Comparison of ENCODE assay signal across 18 cellular contexts in the genomic region with DNA sequence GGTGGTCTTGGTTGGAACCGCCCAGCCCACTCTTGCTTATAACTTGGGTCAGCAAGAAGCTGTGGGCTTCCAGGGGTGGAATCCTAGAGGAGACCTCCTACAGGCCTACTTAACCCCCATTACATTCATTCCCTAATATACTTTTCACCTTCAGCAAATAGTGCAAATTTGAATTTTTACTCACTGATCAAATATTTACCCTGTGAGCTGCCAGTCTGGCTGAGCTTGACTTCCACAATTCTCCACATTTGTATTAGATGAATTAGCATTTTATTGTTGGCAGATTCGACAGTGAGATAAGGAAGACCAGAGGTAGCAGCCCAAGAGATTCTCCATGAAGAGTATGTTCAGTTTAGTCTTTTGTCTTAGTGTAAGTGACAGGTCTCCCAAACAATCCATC.
DNase-seq lines count a peak whose midpoint lies in the region; ATAC-seq, FAIRE-seq and TF ChIP-seq lines count a peak whose summit lies in the region.
"Had no signal": no experiment of that assay in that cellular context is flagged by ENCODE, and none has a peak within 500 bp of the region (broad histone marks: within the 10 kb centered on the region; RNA-seq: fewer than 3 reads in every experiment).

No MANE protein-coding gene starts in this region.

- intact Hi-C loops in esophagus muscularis mucosa (cut with DNase I) (no loop called here), gastrocnemius medialis (cut with DNase I; ENCODE audit: low total_unique reads) (no loop called here)

- TF ChIP-seq EP300 in esophagus muscularis mucosa (IDR thresholded peaks at IDR 0.05): no peak

- H3K36me3 ChIP-seq in bronchial epithelial cell (ENCODE audit: control insufficient read depth, insufficient read depth, low read length) (no peaks in the 10 kb centered on the region), mucosa of stomach (ENCODE audit: control insufficient read depth, insufficient read depth, low read length) (no peaks in the 10 kb centered on the region), esophagus muscularis mucosa (no peaks in the 10 kb centered on the region), gastrocnemius medialis (no peaks in the 10 kb centered on the region)
- H3K36me3 ChIP-seq: brain microvascular endothelial cell had no signal

- H3K9me3 ChIP-seq in mucosa of stomach (ENCODE audit: control insufficient read depth, low read length) (no peaks in the 10 kb centered on the region), esophagus muscularis mucosa (no peaks in the 10 kb centered on the region), gastrocnemius medialis (no peaks in the 10 kb centered on the region)

- peak overlapping the region; percentile 45 for H3K27ac ChIP-seq in C4-2B
- H3K27ac ChIP-seq in esophagus muscularis mucosa (replicated peaks in 1 of 4): no peak overlapping the region
- H3K27ac ChIP-seq in gastrocnemius medialis: no peak overlapping the region
- H3K27ac ChIP-seq: brain microvascular endothelial cell had no signal

- H3K4me1 ChIP-seq in mucosa of stomach (ENCODE audit: control insufficient read depth, insufficient read depth, low read length): peaks cover 44% of the 10 kb centered on the region
- peaks cover 5 to 23% (median 14%) of the 10 kb centered on the region in 4 donors for H3K4me1 ChIP-seq in esophagus muscularis mucosa
- peaks cover 7 to 12% of the 10 kb centered on the region in 2 donors for H3K4me1 ChIP-seq in gastrocnemius medialis

- no peak for TF ChIP-seq POLR2A in esophagus muscularis mucosa (IDR thresholded peaks at IDR 0.05; ENCODE audit: low read depth)
- TF ChIP-seq POLR2A in gastrocnemius medialis (IDR thresholded peaks at IDR 0.05): no peak

- FAIRE-seq in bronchial epithelial cell (lab: Jason Lieb, UNC): no peak

- ATAC-seq in HG02759 (IDR thresholded peaks at IDR 0.05; ENCODE audit: unreplicated experiment) (no peak), gastrocnemius medialis (no peak)
- ATAC-seq: natural killer cell had no signal

- TF ChIP-seq CTCF in C4-2B (conservative IDR thresholded peaks at IDR 0.05) (no peak), bronchial epithelial cell (IDR thresholded peaks at IDR 0.05; ENCODE audit: insufficient read depth, low read length, severe bottlenecking) (no peak), esophagus muscularis mucosa (IDR thresholded peaks at IDR 0.05) (no peak), gastrocnemius medialis (IDR thresholded peaks at IDR 0.05 in 4 of 5, conservative IDR thresholded peaks at IDR 0.05 in 1 of 5) (no peak)

- peak; percentile 87 to 89 for DNase-seq in NCI-H526 (lab: John Stamatoyannopoulos, UW)
- peak; percentile 28 for DNase-seq in bronchial epithelial cell (ENCODE audit: low read depth)
- no peak for DNase-seq in esophagus muscularis mucosa (ENCODE audit: extremely low spot score)
- no peak for DNase-seq in pons (ENCODE audit: low spot score)
- DNase-seq in gastrocnemius medialis: no peak
- DNase-seq: ACHN; activated CD4-positive, alpha-beta memory T cell treated with anti-CD3 and anti-CD28 coated beads for 36 hours; activated T-cell treated with anti-CD3 and anti-CD28 coated beads, Interleukin-2, amount 50 U/mL, for 48 hours; CD4-positive, alpha-beta T cell; dermis blood vessel endothelial cell; natural killer cell; NCI-H1436; stimulated activated CD4-positive, alpha-beta T cell treated with anti-CD3 and anti-CD28 coated beads, Interleukin-12 subunit alpha, Interleukin-12 subunit beta, amount 100 ng/mL, for 4 hours had no signal

- in situ Hi-C loops in gastrocnemius medialis (cut with MboI; ENCODE audit: low sequenced_read_pairs in 4 of 4): no loop called here

- H3K27me3 ChIP-seq in bronchial epithelial cell (ENCODE audit: control insufficient read depth, insufficient read depth, low read length): no peaks in the 10 kb centered on the region
- no peaks in the 10 kb centered on the region for H3K27me3 ChIP-seq in mucosa of stomach (ENCODE audit: control insufficient read depth, insufficient read depth, low read length)
- no peaks in the 10 kb centered on the region for H3K27me3 ChIP-seq in esophagus muscularis mucosa
- no peaks in the 10 kb centered on the region for H3K27me3 ChIP-seq in gastrocnemius medialis
- H3K27me3 ChIP-seq: brain microvascular endothelial cell had no signal

- H3K4me3 ChIP-seq in bronchial epithelial cell (ENCODE audit: low read depth, low read length): no peak overlapping the region
- H3K4me3 ChIP-seq in mucosa of stomach (ENCODE audit: low read length): no peak overlapping the region
- no peak overlapping the region for H3K4me3 ChIP-seq in esophagus muscularis mucosa
- H3K4me3 ChIP-seq in gastrocnemius medialis: no peak overlapping the region
- H3K4me3 ChIP-seq: lung had no signal

- peak overlapping the region; percentile 28 for H3K9ac ChIP-seq in mucosa of stomach (ENCODE audit: low read length)

- WGBS in esophagus muscularis mucosa: 86% methylated on average over 2 of the region's 2 CpGs

Comparison
In these comparisons a context has a peak if more than half of its experiments do, and no peak if none do; other contexts are left out.
1. DNase-seq: peak in NCI-H526 (2 of 2) and bronchial epithelial cell (single experiment); none in esophagus muscularis mucosa (single experiment), pons (single experiment) and gastrocnemius medialis (0 of 2).